In the genomic region with DNA sequence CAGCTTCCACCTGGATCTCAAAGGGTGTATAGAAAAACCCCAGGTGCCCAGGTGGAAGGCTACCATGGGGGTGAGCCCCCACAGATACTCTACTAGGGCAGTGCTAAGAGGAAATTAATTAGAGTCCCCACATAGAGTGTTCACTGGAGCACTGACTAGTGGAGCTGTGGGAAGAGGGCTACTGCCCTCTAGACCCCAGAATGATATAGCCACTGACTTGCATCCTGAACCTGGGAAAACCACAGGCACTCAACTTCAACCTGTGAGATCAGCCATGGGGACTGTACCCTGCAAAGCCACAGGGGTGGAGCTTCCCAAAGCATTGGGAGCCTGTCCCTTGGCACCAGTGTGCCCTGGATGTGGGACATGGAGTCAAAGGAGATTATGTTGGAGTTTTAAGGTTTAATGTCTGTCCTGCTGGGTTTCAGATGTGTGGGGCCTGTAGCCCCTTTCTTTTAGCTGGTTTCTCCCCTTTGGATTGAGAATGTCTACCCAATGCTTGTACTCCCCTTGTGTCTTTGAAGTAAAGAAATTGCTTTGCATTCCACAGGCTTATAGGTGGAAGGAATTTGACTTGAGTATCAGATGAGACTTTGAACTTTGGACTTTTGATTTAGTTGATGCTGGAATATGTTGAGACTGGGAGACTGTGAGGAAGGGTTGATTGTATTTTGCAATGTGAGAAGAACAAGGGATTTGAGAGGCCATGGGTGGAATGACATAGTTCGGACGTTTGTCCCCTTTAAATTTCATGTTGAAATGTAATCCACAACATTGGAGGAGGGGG, we compare ENCODE assay signal across 1 cellular context.
TF ChIP-seq lines count a peak whose summit lies in the region.

No MANE protein-coding gene starts in this region.

TF ChIP-seq in WTC11, 78 proteins besides CTCF, POLR2A, EP300 and RAD21 (continued from another document):
- TF ChIP-seq, protein P1, sequence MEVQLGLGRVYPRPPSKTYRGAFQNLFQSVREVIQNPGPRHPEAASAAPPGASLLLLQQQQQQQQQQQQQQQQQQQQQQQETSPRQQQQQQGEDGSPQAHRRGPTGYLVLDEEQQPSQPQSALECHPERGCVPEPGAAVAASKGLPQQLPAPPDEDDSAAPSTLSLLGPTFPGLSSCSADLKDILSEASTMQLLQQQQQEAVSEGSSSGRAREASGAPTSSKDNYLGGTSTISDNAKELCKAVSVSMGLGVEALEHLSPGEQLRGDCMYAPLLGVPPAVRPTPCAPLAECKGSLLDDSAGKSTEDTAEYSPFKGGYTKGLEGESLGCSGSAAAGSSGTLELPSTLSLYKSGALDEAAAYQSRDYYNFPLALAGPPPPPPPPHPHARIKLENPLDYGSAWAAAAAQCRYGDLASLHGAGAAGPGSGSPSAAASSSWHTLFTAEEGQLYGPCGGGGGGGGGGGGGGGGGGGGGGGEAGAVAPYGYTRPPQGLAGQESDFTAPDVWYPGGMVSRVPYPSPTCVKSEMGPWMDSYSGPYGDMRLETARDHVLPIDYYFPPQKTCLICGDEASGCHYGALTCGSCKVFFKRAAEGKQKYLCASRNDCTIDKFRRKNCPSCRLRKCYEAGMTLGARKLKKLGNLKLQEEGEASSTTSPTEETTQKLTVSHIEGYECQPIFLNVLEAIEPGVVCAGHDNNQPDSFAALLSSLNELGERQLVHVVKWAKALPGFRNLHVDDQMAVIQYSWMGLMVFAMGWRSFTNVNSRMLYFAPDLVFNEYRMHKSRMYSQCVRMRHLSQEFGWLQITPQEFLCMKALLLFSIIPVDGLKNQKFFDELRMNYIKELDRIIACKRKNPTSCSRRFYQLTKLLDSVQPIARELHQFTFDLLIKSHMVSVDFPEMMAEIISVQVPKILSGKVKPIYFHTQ (CRISPR knock-in tag; IDR thresholded peaks at IDR 0.05) = no peak
- TF ChIP-seq EMX1 (CRISPR knock-in tag; IDR thresholded peaks at IDR 0.05) (no peak), ZNF396 (CRISPR knock-in tag; IDR thresholded peaks at IDR 0.05; ENCODE audit: borderline replicate concordance) (no peak)
- TF ChIP-seq, protein P2, sequence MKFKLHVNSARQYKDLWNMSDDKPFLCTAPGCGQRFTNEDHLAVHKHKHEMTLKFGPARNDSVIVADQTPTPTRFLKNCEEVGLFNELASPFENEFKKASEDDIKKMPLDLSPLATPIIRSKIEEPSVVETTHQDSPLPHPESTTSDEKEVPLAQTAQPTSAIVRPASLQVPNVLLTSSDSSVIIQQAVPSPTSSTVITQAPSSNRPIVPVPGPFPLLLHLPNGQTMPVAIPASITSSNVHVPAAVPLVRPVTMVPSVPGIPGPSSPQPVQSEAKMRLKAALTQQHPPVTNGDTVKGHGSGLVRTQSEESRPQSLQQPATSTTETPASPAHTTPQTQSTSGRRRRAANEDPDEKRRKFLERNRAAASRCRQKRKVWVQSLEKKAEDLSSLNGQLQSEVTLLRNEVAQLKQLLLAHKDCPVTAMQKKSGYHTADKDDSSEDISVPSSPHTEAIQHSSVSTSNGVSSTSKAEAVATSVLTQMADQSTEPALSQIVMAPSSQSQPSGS (CRISPR knock-in tag; IDR thresholded peaks at IDR 0.05; ENCODE audit: borderline replicate concordance, low read depth) = no peak
- TF ChIP-seq, protein P3, sequence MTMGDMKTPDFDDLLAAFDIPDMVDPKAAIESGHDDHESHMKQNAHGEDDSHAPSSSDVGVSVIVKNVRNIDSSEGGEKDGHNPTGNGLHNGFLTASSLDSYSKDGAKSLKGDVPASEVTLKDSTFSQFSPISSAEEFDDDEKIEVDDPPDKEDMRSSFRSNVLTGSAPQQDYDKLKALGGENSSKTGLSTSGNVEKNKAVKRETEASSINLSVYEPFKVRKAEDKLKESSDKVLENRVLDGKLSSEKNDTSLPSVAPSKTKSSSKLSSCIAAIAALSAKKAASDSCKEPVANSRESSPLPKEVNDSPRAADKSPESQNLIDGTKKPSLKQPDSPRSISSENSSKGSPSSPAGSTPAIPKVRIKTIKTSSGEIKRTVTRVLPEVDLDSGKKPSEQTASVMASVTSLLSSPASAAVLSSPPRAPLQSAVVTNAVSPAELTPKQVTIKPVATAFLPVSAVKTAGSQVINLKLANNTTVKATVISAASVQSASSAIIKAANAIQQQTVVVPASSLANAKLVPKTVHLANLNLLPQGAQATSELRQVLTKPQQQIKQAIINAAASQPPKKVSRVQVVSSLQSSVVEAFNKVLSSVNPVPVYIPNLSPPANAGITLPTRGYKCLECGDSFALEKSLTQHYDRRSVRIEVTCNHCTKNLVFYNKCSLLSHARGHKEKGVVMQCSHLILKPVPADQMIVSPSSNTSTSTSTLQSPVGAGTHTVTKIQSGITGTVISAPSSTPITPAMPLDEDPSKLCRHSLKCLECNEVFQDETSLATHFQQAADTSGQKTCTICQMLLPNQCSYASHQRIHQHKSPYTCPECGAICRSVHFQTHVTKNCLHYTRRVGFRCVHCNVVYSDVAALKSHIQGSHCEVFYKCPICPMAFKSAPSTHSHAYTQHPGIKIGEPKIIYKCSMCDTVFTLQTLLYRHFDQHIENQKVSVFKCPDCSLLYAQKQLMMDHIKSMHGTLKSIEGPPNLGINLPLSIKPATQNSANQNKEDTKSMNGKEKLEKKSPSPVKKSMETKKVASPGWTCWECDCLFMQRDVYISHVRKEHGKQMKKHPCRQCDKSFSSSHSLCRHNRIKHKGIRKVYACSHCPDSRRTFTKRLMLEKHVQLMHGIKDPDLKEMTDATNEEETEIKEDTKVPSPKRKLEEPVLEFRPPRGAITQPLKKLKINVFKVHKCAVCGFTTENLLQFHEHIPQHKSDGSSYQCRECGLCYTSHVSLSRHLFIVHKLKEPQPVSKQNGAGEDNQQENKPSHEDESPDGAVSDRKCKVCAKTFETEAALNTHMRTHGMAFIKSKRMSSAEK (CRISPR knock-in tag; IDR thresholded peaks at IDR 0.05; ENCODE audit: borderline replicate concordance) = no peak
- TF ChIP-seq, protein P4, sequence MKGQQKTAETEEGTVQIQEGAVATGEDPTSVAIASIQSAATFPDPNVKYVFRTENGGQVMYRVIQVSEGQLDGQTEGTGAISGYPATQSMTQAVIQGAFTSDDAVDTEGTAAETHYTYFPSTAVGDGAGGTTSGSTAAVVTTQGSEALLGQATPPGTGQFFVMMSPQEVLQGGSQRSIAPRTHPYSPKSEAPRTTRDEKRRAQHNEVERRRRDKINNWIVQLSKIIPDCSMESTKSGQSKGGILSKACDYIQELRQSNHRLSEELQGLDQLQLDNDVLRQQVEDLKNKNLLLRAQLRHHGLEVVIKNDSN (CRISPR knock-in tag; IDR thresholded peaks at IDR 0.05) = no peak
